ENCODE assay signal across 18 cellular contexts in genomic region chr5:158407801-158408200, GRCh38.
DNase-seq lines count a peak whose midpoint lies in the region; ATAC-seq, FAIRE-seq and TF ChIP-seq lines count a peak whose summit lies in the region.
"Had no signal": no experiment of that assay in that cellular context is flagged by ENCODE, and none has a peak within 500 bp of the region (broad histone marks: within the 10 kb centered on the region; RNA-seq: fewer than 3 reads in every experiment).

No MANE protein-coding gene starts in this region.

- H3K4me3 Mint-ChIP-seq in T-helper 2 cell treated with Interferon-gamma antibody and Interleukin-4, amounts not matched to agents 5 μg/mL and 100 μg/mL, for 36 hours: no peak overlapping the region
- H3K4me3 Mint-ChIP-seq: H9 had no signal

- DNase-seq in GM19239 (ENCODE audit: insufficient read length, low spot score) (no peak), RWPE2 (ENCODE audit: low spot score) (no peak), coronary artery (ENCODE audit: low spot score) (no peak), mesenchymal stem cell (no peak), cerebellar cortex (ENCODE audit: low spot score) (no peak)
- no peak for DNase-seq in T-helper 2 cell treated with Interferon-gamma antibody and Interleukin-4, amounts not matched to agents 5 μg/mL and 100 μg/mL, for 36 hours (ENCODE audit: low spot score)
- DNase-seq: ACHN, Caco-2, DMS153, H9, NCI-H1436, NCI-H2029, NCI-H2171 treated with DMSO at 0.1 percent for 48 hours, NCI-H774, PC-9 had no signal

- H2BK15ac ChIP-seq in mesenchymal stem cell (ENCODE audit: low read depth, poor library complexity, severe bottlenecking): no peak overlapping the region

- H3K4me1 ChIP-seq in RWPE2 (ENCODE audit: insufficient read depth, poor library complexity, severe bottlenecking) (peaks cover 15% of the 10 kb centered on the region), mesenchymal stem cell (ENCODE audit: control insufficient read depth, insufficient read depth, low read depth, low read length) (no peaks in the 10 kb centered on the region)
- H3K4me1 ChIP-seq: Caco-2 had no signal

- H3K27ac ChIP-seq in RWPE2 (ENCODE audit: poor library complexity, severe bottlenecking): peak overlapping the region; percentile 63
- peak overlapping the region; percentile 52 to 68 for H3K27ac ChIP-seq in coronary artery
- H3K27ac ChIP-seq in mesenchymal stem cell (ENCODE audit: low read length, poor library complexity, severe bottlenecking): no peak overlapping the region
- H3K27ac ChIP-seq: HL-60, PC-9 had no signal

- no peak overlapping the region for H2BK12ac ChIP-seq in mesenchymal stem cell (ENCODE audit: low read length in 2 of 2)

- no peak overlapping the region for H2AFZ ChIP-seq in mesenchymal stem cell (ENCODE audit: low read depth, low read length)
- H2AFZ ChIP-seq: PC-9 had no signal

- no peak overlapping the region for H2BK120ac ChIP-seq in mesenchymal stem cell (ENCODE audit: low read depth, low read length)

- H3K23ac ChIP-seq in mesenchymal stem cell (ENCODE audit: low read length in 2 of 2): no peak overlapping the region

- no peak overlapping the region for H3K4me3 ChIP-seq in RWPE2 (ENCODE audit: severe bottlenecking)
- no peak overlapping the region for H3K4me3 ChIP-seq in coronary artery
- no peak overlapping the region for H3K4me3 ChIP-seq in mesenchymal stem cell (ENCODE audit: insufficient read depth in 1 of 2, low read depth in 1 of 2, low read length in 2 of 2)
- H3K4me3 ChIP-seq: PC-9 had no signal

- no peak for TF ChIP-seq CTCF in RWPE2 (IDR thresholded peaks at IDR 0.05; ENCODE audit: poor library complexity, severe bottlenecking)
- TF ChIP-seq CTCF in coronary artery (IDR thresholded peaks at IDR 0.05): no peak

- no peak overlapping the region for H2BK5ac ChIP-seq in mesenchymal stem cell (ENCODE audit: low read depth, low read length, poor library complexity, severe bottlenecking)

- H3K4me1 Mint-ChIP-seq in T-helper 2 cell treated with Interferon-gamma antibody and Interleukin-4, amounts not matched to agents 5 μg/mL and 100 μg/mL, for 36 hours (ENCODE audit: low read depth): no peaks in the 10 kb centered on the region
- H3K4me1 Mint-ChIP-seq: H9 had no signal

- peaks cover 16% of the 10 kb centered on the region for H3K9me3 Mint-ChIP-seq in T-helper 2 cell treated with Interferon-gamma antibody and Interleukin-4, amounts not matched to agents 5 μg/mL and 100 μg/mL, for 36 hours

- no peak overlapping the region for H3K27ac Mint-ChIP-seq in T-helper 2 cell treated with Interferon-gamma antibody and Interleukin-4, amounts not matched to agents 5 μg/mL and 100 μg/mL, for 36 hours
- H3K27ac Mint-ChIP-seq: H9 had no signal

- no peak for ATAC-seq in RWPE2 (ENCODE audit: low read depth)
- ATAC-seq in GM21723 (IDR thresholded peaks at IDR 0.05; ENCODE audit: unreplicated experiment): no peak

- H3K36me3 ChIP-seq in RWPE2 (ENCODE audit: low read depth) (no peaks in the 10 kb centered on the region), mesenchymal stem cell (ENCODE audit: control insufficient read depth in 1 of 2, insufficient read depth in 2 of 2, low read depth in 1 of 2, low read length in 2 of 2) (no peaks in the 10 kb centered on the region)

- no peak overlapping the region for H4K91ac ChIP-seq in mesenchymal stem cell (ENCODE audit: low read length)

- no peak overlapping the region for H3K14ac ChIP-seq in mesenchymal stem cell (ENCODE audit: low read length in 2 of 2)

- H3K4ac ChIP-seq in mesenchymal stem cell (ENCODE audit: low read depth in 1 of 2, low read length in 2 of 2): no peak overlapping the region

- H3K27me3 ChIP-seq in RWPE2 (ENCODE audit: insufficient read depth, poor library complexity, severe bottlenecking): no peaks in the 10 kb centered on the region
- no peaks in the 10 kb centered on the region for H3K27me3 ChIP-seq in mesenchymal stem cell (ENCODE audit: control insufficient read depth in 1 of 2, insufficient read depth in 1 of 2, low read length in 2 of 2)

- no peak overlapping the region for H2AK5ac ChIP-seq in mesenchymal stem cell (ENCODE audit: low read length, severe bottlenecking)

- FAIRE-seq in GM19239 (lab: Jason Lieb, UNC): peak; percentile 21
- FAIRE-seq: HTR-8/SVneo had no signal

- no peaks in the 10 kb centered on the region for H3K79me1 ChIP-seq in mesenchymal stem cell (replicated peaks; ENCODE audit: low read length, poor library complexity, severe bottlenecking)

- no peaks in the 10 kb centered on the region for H3K27me3 Mint-ChIP-seq in T-helper 2 cell treated with Interferon-gamma antibody and Interleukin-4, amounts not matched to agents 5 μg/mL and 100 μg/mL, for 36 hours (ENCODE audit: low read depth)

- no peak overlapping the region for H3K4me2 ChIP-seq in mesenchymal stem cell (ENCODE audit: low read length, poor library complexity, severe bottlenecking)
- H3K4me2 ChIP-seq: PC-9 had no signal

- H3K9ac ChIP-seq in mesenchymal stem cell (ENCODE audit: low read length): peak overlapping the region; percentile 88

- H3K36me3 Mint-ChIP-seq in T-helper 2 cell treated with Interferon-gamma antibody and Interleukin-4, amounts not matched to agents 5 μg/mL and 100 μg/mL, for 36 hours (ENCODE audit: low read depth): no peaks in the 10 kb centered on the region

- H3K9me3 ChIP-seq in RWPE2 (ENCODE audit: severe bottlenecking): no peaks in the 10 kb centered on the region
- H3K9me3 ChIP-seq in mesenchymal stem cell (ENCODE audit: control insufficient read depth, low read length): peaks cover 10% of the 10 kb centered on the region
- H3K9me3 ChIP-seq: Caco-2 had no signal

- no peak overlapping the region for H3K18ac ChIP-seq in mesenchymal stem cell (ENCODE audit: low read depth in 1 of 2, low read length in 2 of 2)

- H4K8ac ChIP-seq in mesenchymal stem cell (ENCODE audit: low read length): no peak overlapping the region
